In the genomic region with DNA sequence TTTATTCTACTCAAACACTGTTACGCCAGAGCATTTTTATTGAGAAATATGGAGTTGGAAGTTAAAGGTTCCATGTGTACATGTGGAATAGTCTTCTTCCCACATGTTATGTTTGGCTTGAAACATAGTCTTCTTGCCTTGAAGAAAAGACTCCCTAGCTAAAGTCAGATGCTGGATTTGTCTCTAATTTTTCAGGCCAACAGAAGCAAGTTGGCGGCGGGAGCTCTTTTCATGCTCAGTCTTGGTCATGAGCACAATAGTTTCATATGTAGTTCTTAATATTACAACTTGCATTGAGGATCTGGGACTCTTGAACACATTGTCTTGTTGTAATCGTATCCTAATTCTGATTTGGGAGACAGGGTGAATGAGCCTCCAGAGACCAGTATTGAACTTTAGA, we compare ENCODE assay signal across 22 cellular contexts. TPM values are rescaled to one million over a fixed set of nuclear protein-coding genes. Genes with fewer than 3 reads are reported as not detected.
A peak's percentile ranks its signal among the peaks of the same experiment; 100 is the strongest.
DNase-seq lines count a peak whose midpoint lies in the region; ATAC-seq, FAIRE-seq and TF ChIP-seq lines count a peak whose summit lies in the region.
"Had no signal": no experiment of that assay in that cellular context is flagged by ENCODE, and none has a peak within 500 bp of the region (broad histone marks: within the 10 kb centered on the region; RNA-seq: fewer than 3 reads in every experiment).

No MANE protein-coding gene starts in this region.

- POLR2A ChIA-PET in A549 (lab: Yijun Ruan, JAX), result no interaction called here

- no peak overlapping the region for H3K18ac ChIP-seq in trophoblast cell (ENCODE audit: low read length)

- H2AFZ ChIP-seq in GM23248 (no peak overlapping the region), trophoblast cell (ENCODE audit: insufficient read depth, low read length, poor library complexity) (no peak overlapping the region)

- H3K9me3 Mint-ChIP-seq in nephron, result no peaks in the 10 kb centered on the region

- H3K4me1 ChIP-seq in A549 (peaks cover 13% of the 10 kb centered on the region; the same call in 2 of the 3 replicates), GM23248 (ENCODE audit: insufficient read depth) (peaks cover 38% of the 10 kb centered on the region), gastroesophageal sphincter (peaks cover 0 to 9% (median 0%) of the 10 kb centered on the region in 3 donors), trophoblast cell (ENCODE audit: control insufficient read depth in 1 of 2, insufficient read depth in 2 of 2, low read length in 2 of 2) (no peaks in the 10 kb centered on the region)

- no peak for FAIRE-seq in A549 (lab: Jason Lieb, UNC)
- FAIRE-seq: GM19239 had no signal

- no peak overlapping the region for H3K23ac ChIP-seq in trophoblast cell (ENCODE audit: low read length)

- no peak overlapping the region for H4K8ac ChIP-seq in trophoblast cell (ENCODE audit: low read depth, low read length)

- peaks cover 100% of the 10 kb centered on the region for H3K79me2 ChIP-seq in GM23248 (ENCODE audit: insufficient read depth)
- H3K79me2 ChIP-seq in trophoblast cell (ENCODE audit: control insufficient read depth, insufficient read depth, low read length, poor library complexity), result peaks cover 2% of the 10 kb centered on the region

- peaks cover 74% of the 10 kb centered on the region for H3F3A ChIP-seq in GM23248 (ENCODE audit: insufficient read depth)

- peaks cover 74% of the 10 kb centered on the region for H3K4me1 Mint-ChIP-seq in nephron
- H3K4me1 Mint-ChIP-seq: CD14-positive monocyte, IgD-negative memory B cell had no signal

- no peaks in the 10 kb centered on the region for H3K27me3 ChIP-seq in GM23248 (replicated peaks; ENCODE audit: insufficient read depth)
- no peaks in the 10 kb centered on the region for H3K27me3 ChIP-seq in gastroesophageal sphincter
- no peaks in the 10 kb centered on the region for H3K27me3 ChIP-seq in trophoblast cell (ENCODE audit: insufficient read depth, low read length)

- H4K20me1 ChIP-seq in GM23248 (ENCODE audit: insufficient read depth), result peaks cover 41% of the 10 kb centered on the region

- H4K12ac ChIP-seq in trophoblast cell (ENCODE audit: low read depth, low read length), result no peak overlapping the region

- H3K36me3 ChIP-seq in GM23248 (ENCODE audit: low read depth) (peaks cover 64% of the 10 kb centered on the region), gastroesophageal sphincter (peaks cover 0 to 4% of the 10 kb centered on the region in 2 donors), trophoblast cell (ENCODE audit: control insufficient read depth in 1 of 2, insufficient read depth in 2 of 2, low read length in 2 of 2) (peaks cover 4 to 6% of the 10 kb centered on the region in 2 experiments)

- no peak for TF ChIP-seq POLR2A in A549 (IDR thresholded peaks at IDR 0.05; ENCODE audit: low read length)
- no peak for TF ChIP-seq POLR2A in gastroesophageal sphincter (IDR thresholded peaks at IDR 0.05)

- no peak for TF ChIP-seq CTCF in A549 (IDR thresholded peaks at IDR 0.05)
- TF ChIP-seq CTCF in gastroesophageal sphincter (IDR thresholded peaks at IDR 0.05), result no peak
- no peak for TF ChIP-seq CTCF in nephron (IDR thresholded peaks at IDR 0.05; ENCODE audit: unreplicated experiment in 3 of 3)

- ATAC-seq in A549 (no peak), gastroesophageal sphincter (peak; percentile 34)

- H3K27ac ChIP-seq in A549, result no peak overlapping the region
- H3K27ac ChIP-seq in GM23248, result peak overlapping the region; percentile 16; the same call in 1 of the 2 replicates
- no peak overlapping the region for H3K27ac ChIP-seq in gastroesophageal sphincter
- H3K27ac ChIP-seq in trophoblast cell (ENCODE audit: low read depth, low read length), result no peak overlapping the region

- H3K4me3 ChIP-seq in A549 (no peak overlapping the region), GM23248 (no peak overlapping the region), gastroesophageal sphincter (no peak overlapping the region), trophoblast cell (ENCODE audit: low read depth, low read length) (no peak overlapping the region)

- H3K27me3 Mint-ChIP-seq in nephron (ENCODE audit: low read depth), result no peaks in the 10 kb centered on the region
- H3K27me3 Mint-ChIP-seq: IgD-negative memory B cell had no signal

- DNase-seq in A549 (ENCODE audit: low read depth in 1 of 2, low spot score in 1 of 2) (no peak), GM23248 (no peak), kidney tubule cell (ENCODE audit: low spot score) (no peak), trophoblast cell (no peak), NCI-H1930 (lab: John Stamatoyannopoulos, UW) (no peak)
- no peak for DNase-seq in stimulated activated naive CD4-positive, alpha-beta T cell (lab: John Stamatoyannopoulos, UW)
- DNase-seq: ACHN, AML-193, DMS 273 treated with DMSO at 0.1 percent for 48 hours, H7, Kasumi-1, NCI-H1105, NCI-H1694 treated with DMSO at 0.1 percent for 48 hours, NCI-H2171, NCI-H446, NCI-H748 treated with DMSO at 0.1 percent for 48 hours, RPMI8226 had no signal

- H3K4me2 ChIP-seq in A549 (0 out of 3 replicates have a peak overlapping the region, but pooled peaks have one; percentile 4), GM23248 (ENCODE audit: unreplicated experiment) (no peak overlapping the region), trophoblast cell (ENCODE audit: low read length) (no peak overlapping the region)

- H3K79me1 ChIP-seq in trophoblast cell (ENCODE audit: low read length), result no peaks in the 10 kb centered on the region

- no peak overlapping the region for H2BK12ac ChIP-seq in trophoblast cell (ENCODE audit: low read length)

- no peak overlapping the region for H3K14ac ChIP-seq in trophoblast cell (ENCODE audit: low read length)

- H3K4me3 Mint-ChIP-seq in nephron, result peak overlapping the region in 1 of 3 experiments; percentile 33
- H3K4me3 Mint-ChIP-seq: CD14-positive monocyte, IgD-negative memory B cell had no signal

- H2BK5ac ChIP-seq in trophoblast cell (ENCODE audit: low read depth, low read length, poor library complexity), result no peak overlapping the region

- WGBS in A549 (ENCODE audit: missing lambda C conversion rate), result 95% methylated on average over 4 of the region's 4 CpGs
- 57 to 59% methylated on average over 4 of the region's 4 CpGs for WGBS in GM23248 (ENCODE audit: low coverage in 1 of 2, low lambda C conversion rate in 2 of 2, missing lambda C conversion rate in 2 of 2), 2 experiments
- WGBS in gastroesophageal sphincter (ENCODE audit: low coverage in 1 of 2), 2 donors, result 76 to 92% methylated on average over 4 of the region's 4 CpGs
- WGBS in trophoblast cell (ENCODE audit: extremely low coverage, insufficient coverage, insufficient read length), result no CpG with 5 or more reads among the region's 4 CpGs

- H3K9ac ChIP-seq in GM23248 (no peak overlapping the region), trophoblast cell (ENCODE audit: low read length) (no peak overlapping the region)

- peak overlapping the region; percentile 88 to 94 (median 89) for H3K27ac Mint-ChIP-seq in nephron
- H3K27ac Mint-ChIP-seq: CD14-positive monocyte, IgD-negative memory B cell had no signal

- TF ChIP-seq EP300 in A549 (IDR thresholded peaks at IDR 0.05) (no peak), gastroesophageal sphincter (IDR thresholded peaks at IDR 0.05) (no peak)

- peaks cover 31% of the 10 kb centered on the region for H3K36me3 Mint-ChIP-seq in nephron (ENCODE audit: low read depth)

- H4K91ac ChIP-seq in trophoblast cell (ENCODE audit: low read depth, low read length), result no peak overlapping the region

- H2BK120ac ChIP-seq in trophoblast cell (ENCODE audit: insufficient read depth, low read length, poor library complexity), result no peak overlapping the region

- in situ Hi-C loops in GM23248 (cut with MboI), result no loop called here

- TF ChIP-seq RAD21 in A549 (conservative IDR thresholded peaks at IDR 0.05 in 1 of 2, IDR thresholded peaks at IDR 0.05 in 1 of 2), result no peak

- no peak overlapping the region for H3K4ac ChIP-seq in trophoblast cell (ENCODE audit: low read depth, low read length)

- H3K9me2 ChIP-seq in GM23248 (ENCODE audit: insufficient read depth), result no peaks in the 10 kb centered on the region

- H3K9me3 ChIP-seq in A549 (no peaks in the 10 kb centered on the region), GM23248 (ENCODE audit: low read depth) (no peaks in the 10 kb centered on the region), gastroesophageal sphincter (no peaks in the 10 kb centered on the region), trophoblast cell (ENCODE audit: insufficient read depth, low read depth, low read length) (no peaks in the 10 kb centered on the region)

- no peak overlapping the region for H2AK5ac ChIP-seq in trophoblast cell (ENCODE audit: low read length)

- CTCF ChIA-PET in A549 (lab: Yijun Ruan, JAX), result interaction anchor here (1.4 kb wide), 1 partner anchor 12 kb away, joined by 3 read pairs; no protein-coding TSS in a partner anchor

TF ChIP-seq in A549, 52 proteins besides CTCF, POLR2A, EP300 and RAD21 (continues in another document):
- TF ChIP-seq TFCP2L1 (CRISPR knock-in tag; IDR thresholded peaks at IDR 0.05) (no peak), KDM1A (IDR thresholded peaks at IDR 0.05; ENCODE audit: low read depth) (no peak), CHD2 (IDR thresholded peaks at IDR 0.05; ENCODE audit: low read length, partially characterized antibody) (no peak), ZFP36 (IDR thresholded peaks at IDR 0.05; ENCODE audit: borderline replicate concordance, partially characterized antibody) (no peak), ESRRA (IDR thresholded peaks at IDR 0.05; ENCODE audit: borderline replicate concordance, low read length) (no peak), CBX8 (IDR thresholded peaks at IDR 0.05) (no peak)
- TF ChIP-seq, protein P1, sequence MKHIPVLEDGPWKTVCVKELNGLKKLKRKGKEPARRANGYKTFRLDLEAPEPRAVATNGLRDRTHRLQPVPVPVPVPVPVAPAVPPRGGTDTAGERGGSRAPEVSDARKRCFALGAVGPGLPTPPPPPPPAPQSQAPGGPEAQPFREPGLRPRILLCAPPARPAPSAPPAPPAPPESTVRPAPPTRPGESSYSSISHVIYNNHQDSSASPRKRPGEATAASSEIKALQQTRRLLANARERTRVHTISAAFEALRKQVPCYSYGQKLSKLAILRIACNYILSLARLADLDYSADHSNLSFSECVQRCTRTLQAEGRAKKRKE (CRISPR knock-in tag; IDR thresholded peaks at IDR 0.05; ENCODE audit: low read depth), result no peak
- TF ChIP-seq, protein P2, sequence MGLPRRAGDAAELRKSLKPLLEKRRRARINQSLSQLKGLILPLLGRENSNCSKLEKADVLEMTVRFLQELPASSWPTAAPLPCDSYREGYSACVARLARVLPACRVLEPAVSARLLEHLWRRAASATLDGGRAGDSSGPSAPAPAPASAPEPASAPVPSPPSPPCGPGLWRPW (IDR thresholded peaks at IDR 0.05), result no peak

RNA-seq across cellular contexts. Expression of a gene that starts 19.4 kb away (rescaled TPM):
- polyA plus RNA-seq in A549 (2011; rRNA removed) (69.5 and 72.6 TPM in 2 replicates), A549 (2017; fragmentation: RNase III; extraction: RNeasy Plus Mini Kit Qiagen cat#74134 plus additional on column Dnase treatment) (40.2 to 42.3 TPM (median 40.4 TPM) in 3 replicates), GM23248 (2016; fragmentation: Nextera tagmentation; extraction: Ambion mirVana) (478 and 488 TPM in 2 replicates)
- polyA plus RNA-seq in A549 (2012; cell fraction: cytosol; rRNA removed), result 15.1 and 15.4 TPM in 2 replicates
- 4.9 and 8.1 TPM in 2 replicates for polyA plus RNA-seq in A549 (2012; cell fraction: nucleus; rRNA removed)
- 42.6 and 44.9 TPM in 2 replicates for polyA minus RNA-seq in A549 (2011; rRNA and poly(A)+ RNA removed)
- total RNA-seq in GM23248 (2014; rRNA removed; shearing (Covaris generic)), result 640 and 867 TPM in 2 replicates
- 100 to 1,000 TPM in 2 of 4 donors, 10 to 100 TPM in 2; 65.1 to 192 (median 97.8) TPM for total RNA-seq in gastroesophageal sphincter
- 151 and 154 TPM in 2 replicates for polyA plus RNA-seq in trophoblast cell (2013)
